ENCODE assay signal across 1 cellular context in the genomic region with DNA sequence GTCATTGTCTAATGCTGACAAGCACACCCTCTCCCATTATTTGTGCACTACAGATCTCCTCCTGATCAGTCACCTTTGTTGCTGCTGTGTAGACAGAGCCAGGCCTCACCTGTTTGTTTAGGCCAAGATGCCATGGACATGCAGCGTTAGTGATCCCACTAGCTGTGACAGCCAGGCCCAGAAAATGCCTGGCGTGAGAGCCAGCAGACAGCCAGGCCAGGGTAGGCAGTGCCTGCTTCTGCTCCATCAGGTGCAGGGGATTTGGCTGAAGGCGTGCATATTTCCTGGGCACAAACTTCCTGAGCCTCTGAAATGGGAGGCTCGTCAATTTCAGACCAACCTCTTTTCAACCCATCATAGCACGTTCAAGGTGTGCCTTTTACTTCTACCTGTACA.
TF ChIP-seq lines count a peak whose summit lies in the region.

No MANE protein-coding gene starts in this region.

TF ChIP-seq in HepG2, 621 proteins besides CTCF, POLR2A, EP300 and RAD21:
- TF ChIP-seq ISL2 (CRISPR knock-in tag; IDR thresholded peaks at IDR 0.05) (no peak), GTF2F1 (IDR thresholded peaks at IDR 0.05; ENCODE audit: low read length) (no peak)
